In the genomic region with DNA sequence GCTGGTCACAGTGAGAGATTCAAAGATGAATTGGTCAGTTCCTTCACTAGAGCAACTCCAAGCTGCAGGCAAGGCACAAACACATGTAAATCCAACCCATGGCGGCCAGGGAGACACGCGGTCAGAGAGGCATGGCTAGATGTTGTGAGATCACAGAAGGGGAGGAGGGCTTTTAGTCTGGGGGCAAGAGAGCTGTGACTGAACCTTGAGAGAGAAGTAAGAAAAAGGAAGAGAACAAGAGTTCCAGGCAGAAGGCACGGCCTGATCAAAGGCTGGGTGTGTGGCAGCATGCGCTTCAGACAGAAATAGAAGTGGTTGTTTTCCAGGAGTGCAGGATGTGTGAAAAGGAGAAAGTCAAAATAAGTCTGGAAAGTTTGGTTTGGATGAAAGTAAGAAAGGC, we compare ENCODE assay signal across 27 cellular contexts. TPM values are rescaled to one million over a fixed set of nuclear protein-coding genes. Genes with fewer than 3 reads are reported as not detected.
A peak's percentile ranks its signal among the peaks of the same experiment; 100 is the strongest.
DNase-seq lines count a peak whose midpoint lies in the region; ATAC-seq and TF ChIP-seq lines count a peak whose summit lies in the region.
"Had no signal": no experiment of that assay in that cellular context is flagged by ENCODE, and none has a peak within 500 bp of the region (broad histone marks: within the 10 kb centered on the region; RNA-seq: fewer than 3 reads in every experiment).

No MANE protein-coding gene starts in this region.

- H3K27me3 Mint-ChIP-seq in activated CD8-positive, alpha-beta T cell treated with anti-CD3 and anti-CD28 coated beads for 36 hours, result no peaks in the 10 kb centered on the region
- H3K27me3 Mint-ChIP-seq: IgD-negative memory B cell had no signal

- no peak overlapping the region for H3K27ac Mint-ChIP-seq in activated CD8-positive, alpha-beta T cell treated with anti-CD3 and anti-CD28 coated beads for 36 hours
- H3K27ac Mint-ChIP-seq: IgD-negative memory B cell had no signal

- H3K4me1 ChIP-seq in esophagus muscularis mucosa (peaks cover 0 to 32% (median 22%) of the 10 kb centered on the region in 4 donors), tibial artery (peaks cover 0 to 19% (median 10%) of the 10 kb centered on the region in 4 donors)
- H3K4me1 ChIP-seq: A549 had no signal

- H3K9me3 Mint-ChIP-seq in activated CD8-positive, alpha-beta T cell treated with anti-CD3 and anti-CD28 coated beads for 36 hours, result no peaks in the 10 kb centered on the region
- H3K9me3 Mint-ChIP-seq: IgD-negative memory B cell had no signal

- H3K27me3 ChIP-seq in esophagus muscularis mucosa (no peaks in the 10 kb centered on the region), tibial artery (no peaks in the 10 kb centered on the region)

- POLR2A ChIA-PET in activated CD8-positive, alpha-beta T cell treated with anti-CD3 and anti-CD28 coated beads for 36 hours (lab: Charles Lee), result no interaction called here

- H3K4me3 Mint-ChIP-seq in activated CD8-positive, alpha-beta T cell treated with anti-CD3 and anti-CD28 coated beads for 36 hours, result no peak overlapping the region
- H3K4me3 Mint-ChIP-seq: IgD-negative memory B cell had no signal

- CTCF ChIA-PET in activated CD8-positive, alpha-beta T cell treated with anti-CD3 and anti-CD28 coated beads for 36 hours (lab: Charles Lee), result interaction anchor here (0.6 kb wide), 1 partner anchor 31 kb away, joined by 3 read pairs; no protein-coding TSS in a partner anchor

- DNase-seq in NOMO-1 treated with DMSO at 0.1 percent for 48 hours (lab: John Stamatoyannopoulos, UW; ENCODE audit: unreplicated experiment) (peak; percentile 27), esophagus muscularis mucosa (ENCODE audit: extremely low spot score) (no peak), midbrain (lab: John Stamatoyannopoulos, UW) (peak; percentile 11), tibial artery (no peak), NCI-H1930 (lab: John Stamatoyannopoulos, UW) (no peak), NCI-H526 (lab: John Stamatoyannopoulos, UW) (no peak)
- no peak for DNase-seq in activated CD8-positive, alpha-beta T cell treated with anti-CD3 and anti-CD28 coated beads for 36 hours
- DNase-seq: AML-193; Calu3; DMS79 treated with DMSO at 0.1 percent for 48 hours; GF-D8; H7; MM.1S; NCI-H1048; NCI-H1417; NCI-H1694; NCI-H2081; NCI-H2171 treated with DMSO at 0.1 percent for 48 hours; NCI-H524 treated with DMSO at 0.1 percent for 48 hours; NCI-H82; NK-92 treated with Interleukin-12 subunit alpha and Interleukin-12 subunit beta, amount 100 ng/mL, for 24 hours; Right ventricle myocardium superior; RPMI8226 had no signal

- H3K4me1 Mint-ChIP-seq in activated CD8-positive, alpha-beta T cell treated with anti-CD3 and anti-CD28 coated beads for 36 hours (ENCODE audit: low read depth), result no peaks in the 10 kb centered on the region
- H3K4me1 Mint-ChIP-seq: IgD-negative memory B cell had no signal

- H3K4me3 ChIP-seq in esophagus muscularis mucosa (no peak overlapping the region), tibial artery (no peak overlapping the region)
- H3K4me3 ChIP-seq: A549 had no signal

- ATAC-seq in activated CD8-positive, alpha-beta T cell treated with anti-CD3 and anti-CD28 coated beads for 36 hours, result no peak
- ATAC-seq: A549 had no signal

- intact Hi-C loops in esophagus muscularis mucosa (cut with DNase I), result no loop called here
- intact Hi-C loops in tibial artery (cut with DNase I; ENCODE audit: low total_unique reads), result no loop called here
- intact Hi-C loops in activated CD8-positive, alpha-beta T cell treated with anti-CD3 and anti-CD28 coated beads for 36 hours (cut with micrococcal nuclease), result no loop called here

- 75% methylated on average over 5 of the region's 5 CpGs for WGBS in esophagus muscularis mucosa

- TF ChIP-seq EP300 in esophagus muscularis mucosa (IDR thresholded peaks at IDR 0.05), result no peak

- TF ChIP-seq CTCF in esophagus muscularis mucosa (IDR thresholded peaks at IDR 0.05) (no peak), tibial artery (IDR thresholded peaks at IDR 0.05) (no peak)
- TF ChIP-seq CTCF in activated CD8-positive, alpha-beta T cell treated with anti-CD3 and anti-CD28 coated beads for 36 hours (IDR thresholded peaks at IDR 0.05), result no peak

- no peak for TF ChIP-seq POLR2A in esophagus muscularis mucosa (IDR thresholded peaks at IDR 0.05; ENCODE audit: low read depth)

- no peaks in the 10 kb centered on the region for H3K36me3 Mint-ChIP-seq in activated CD8-positive, alpha-beta T cell treated with anti-CD3 and anti-CD28 coated beads for 36 hours (ENCODE audit: low read depth)
- H3K36me3 Mint-ChIP-seq: IgD-negative memory B cell had no signal

- H3K9me3 ChIP-seq in esophagus muscularis mucosa (no peaks in the 10 kb centered on the region), tibial artery (no peaks in the 10 kb centered on the region)
- H3K9me3 ChIP-seq: A549 had no signal

- peaks cover 0 to 19% (median 7%) of the 10 kb centered on the region in 4 donors for H3K36me3 ChIP-seq in esophagus muscularis mucosa
- peaks cover 4 to 20% (median 5%) of the 10 kb centered on the region in 3 donors for H3K36me3 ChIP-seq in tibial artery

- H3K27ac ChIP-seq in esophagus muscularis mucosa (replicated peaks in 1 of 4) (peak overlapping the region in 3 of 4 donors; percentile 12 to 40 (median 27)), tibial artery (peak overlapping the region; percentile 2 to 32)
- H3K27ac ChIP-seq: A549, HL-60, KMS-11 had no signal

RNA-seq across cellular contexts. Expression of a gene that starts 15.9 kb away (rescaled TPM):
- 10 to 100 TPM; 21.0 to 37.9 (median 34.0) TPM for total RNA-seq in esophagus muscularis mucosa
- total RNA-seq in activated CD8-positive, alpha-beta T cell treated with anti-CD3 and anti-CD28 coated beads for 36 hours, result not detected

Comparison
In these comparisons a context has a peak if more than half of its experiments do, and no peak if none do; other contexts are left out.
1. DNase-seq: peak in NOMO-1 treated with DMSO at 0.1 percent for 48 hours (single experiment) and midbrain (single experiment); none in esophagus muscularis mucosa (single experiment), tibial artery (0 of 2), activated CD8-positive, alpha-beta T cell treated with anti-CD3 and anti-CD28 coated beads for 36 hours (single experiment), NCI-H1930 (0 of 2) and NCI-H526 (0 of 2).
2. RNA of a gene that starts 15.9 kb away (total RNA-seq): 21.0 to 37.9 TPM in esophagus muscularis mucosa; not detected in activated CD8-positive, alpha-beta T cell treated with anti-CD3 and anti-CD28 coated beads for 36 hours; every median in the first group is over 10 times any median in the second.